In the genomic region with DNA sequence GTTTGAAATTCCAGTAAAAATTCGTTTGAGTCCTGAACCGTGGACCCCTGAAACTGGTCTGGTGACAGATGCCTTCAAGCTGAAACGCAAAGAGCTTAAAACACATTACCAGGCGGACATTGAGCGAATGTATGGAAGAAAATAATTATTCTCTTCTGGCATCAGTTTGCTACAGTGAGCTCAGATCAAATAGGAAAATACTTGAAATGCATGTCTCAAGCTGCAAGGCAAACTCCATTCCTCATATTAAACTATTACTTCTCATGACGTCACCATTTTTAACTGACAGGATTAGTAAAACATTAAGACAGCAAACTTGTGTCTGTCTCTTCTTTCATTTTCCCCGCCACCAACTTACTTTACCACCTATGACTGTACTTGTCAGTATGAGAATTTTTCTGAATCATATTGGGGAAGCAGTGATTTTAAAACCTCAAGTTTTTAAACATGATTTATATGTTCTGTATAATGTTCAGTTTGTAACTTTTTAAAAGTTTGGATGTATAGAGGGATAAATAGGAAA, we compare ENCODE assay signal across 28 cellular contexts.
DNase-seq lines count a peak whose midpoint lies in the region; FAIRE-seq and TF ChIP-seq lines count a peak whose summit lies in the region.
"Had no signal": no experiment of that assay in that cellular context is flagged by ENCODE, and none has a peak within 500 bp of the region (broad histone marks: within the 10 kb centered on the region; RNA-seq: fewer than 3 reads in every experiment).

No MANE protein-coding gene starts in this region.

- CTCF ChIA-PET in PC-9 (lab: Charles Lee), result interaction anchor here (1.2 to 1.9 kb wide), 2 partner anchors 12 to 18 kb away, joined by 6 read pairs; no protein-coding TSS in a partner anchor

- H3K36me3 Mint-ChIP-seq in activated naive CD8-positive, alpha-beta T cell treated with anti-CD3 and anti-CD28 coated beads for 36 hours, result peaks cover 36% of the 10 kb centered on the region

- BruUV-seq in PC-9 (replicated peaks; lab: Mats Ljungman, UMichigan), result TSS peak; percentile 5

- FAIRE-seq in GM18507 (lab: Jason Lieb, UNC), result peak; percentile 33
- FAIRE-seq: D721Med had no signal

- peaks cover 50% of the 10 kb centered on the region for H3K36me3 ChIP-seq in PC-9 (ENCODE audit: low read depth)
- H3K36me3 ChIP-seq: ovary had no signal

- H3K79me2 ChIP-seq in PC-9 (ENCODE audit: low read depth), result peaks cover 43% of the 10 kb centered on the region

- POLR2A ChIA-PET in PC-9 (lab: Charles Lee; ENCODE audit: unreplicated experiment), result interaction anchor here (0.6 to 0.7 kb wide), 2 partner anchors 128 to 287 kb away, joined by 5 to 8 read pairs; no protein-coding TSS in a partner anchor

- intact Hi-C loops in PC-9 (cut with micrococcal nuclease; ENCODE audit: unreplicated experiment), result no loop called here

- peaks cover 10% of the 10 kb centered on the region for H3K9me3 Mint-ChIP-seq in activated naive CD8-positive, alpha-beta T cell treated with anti-CD3 and anti-CD28 coated beads for 36 hours

- H3K9me2 ChIP-seq in PC-9 (ENCODE audit: insufficient read depth), result no peaks in the 10 kb centered on the region

- TF ChIP-seq CTCF in PC-9 (conservative IDR thresholded peaks at IDR 0.05) (no peak), epithelial cell of esophagus (IDR thresholded peaks at IDR 0.05; ENCODE audit: insufficient read depth, low read depth, low read length, missing control alignments) (no peak)

- peak overlapping the region; percentile 63 for H3K4me2 ChIP-seq in PC-9

- peaks cover 7% of the 10 kb centered on the region; the same call in 1 of the 2 replicates for H3K9me3 ChIP-seq in PC-9 (ENCODE audit: insufficient read depth, low read depth)
- H3K9me3 ChIP-seq: body of pancreas, upper lobe of right lung had no signal

- H3K4me3 Mint-ChIP-seq in activated naive CD8-positive, alpha-beta T cell treated with anti-CD3 and anti-CD28 coated beads for 36 hours, result no peak overlapping the region
- H3K4me3 Mint-ChIP-seq: activated CD4-positive, alpha-beta T cell treated with anti-CD3 and anti-CD28 coated beads, Interleukin-2, amount 10 ng/mL, durations not matched to agents 24 days and 14 days; activated naive CD8-positive, alpha-beta T cell treated with anti-CD3 and anti-CD28 coated beads, Interleukin-2, amount 50 U/mL, for 24 hours; activated T-cell treated with anti-CD3 and anti-CD28 coated beads, Interleukin-2, amount 50 U/mL, for 4 hours; CD14-positive monocyte; nephron progenitor cell had no signal

- H3F3A ChIP-seq in PC-9 (ENCODE audit: insufficient read depth, low read depth), result peaks cover 93% of the 10 kb centered on the region

- no peaks in the 10 kb centered on the region for H3K27me3 ChIP-seq in PC-9 (ENCODE audit: insufficient read depth, low read depth)
- H3K27me3 ChIP-seq: body of pancreas, ovary, spleen, upper lobe of right lung had no signal

- no peaks in the 10 kb centered on the region for H3K27me3 Mint-ChIP-seq in activated naive CD8-positive, alpha-beta T cell treated with anti-CD3 and anti-CD28 coated beads for 36 hours
- H3K27me3 Mint-ChIP-seq: activated CD4-positive, alpha-beta T cell treated with anti-CD3 and anti-CD28 coated beads, Interleukin-2, amount 10 ng/mL, durations not matched to agents 24 days and 14 days; activated naive CD8-positive, alpha-beta T cell treated with anti-CD3 and anti-CD28 coated beads, Interleukin-2, amount 50 U/mL, for 24 hours had no signal

- no peak overlapping the region for H3K27ac Mint-ChIP-seq in activated naive CD8-positive, alpha-beta T cell treated with anti-CD3 and anti-CD28 coated beads for 36 hours
- H3K27ac Mint-ChIP-seq: activated CD4-positive, alpha-beta T cell treated with anti-CD3 and anti-CD28 coated beads, Interleukin-2, amount 10 ng/mL, durations not matched to agents 24 days and 14 days; activated naive CD8-positive, alpha-beta T cell treated with anti-CD3 and anti-CD28 coated beads, Interleukin-2, amount 50 U/mL, for 24 hours; CD14-positive monocyte; nephron progenitor cell had no signal

- no peak overlapping the region for H2AFZ ChIP-seq in PC-9

- DNase-seq in GM18507 (ENCODE audit: extremely low spot score, insufficient read length, low read depth), result no peak
- no peak for DNase-seq in PC-9
- DNase-seq in epithelial cell of esophagus (ENCODE audit: low read depth), result peak; percentile 30
- no peak for DNase-seq in NCI-H345 (lab: John Stamatoyannopoulos, UW)
- no peak for DNase-seq in effector CD4-positive, alpha-beta T cell
- DNase-seq in anterior cingulate cortex (lab: John Stamatoyannopoulos, UW), result no peak
- DNase-seq in activated naive CD8-positive, alpha-beta T cell treated with anti-CD3 and anti-CD28 coated beads for 36 hours, result no peak
- DNase-seq: activated CD4-positive, alpha-beta T cell treated with anti-CD3 and anti-CD28 coated beads, Interleukin-2, amount 10 ng/mL, durations not matched to agents 24 days and 14 days; activated gamma-delta T cell treated with Interleukin-2 at 50 U/mL for 16 hours; activated naive CD8-positive, alpha-beta T cell treated with anti-CD3 and anti-CD28 coated beads, Interleukin-2, amount 50 U/mL, for 24 hours; activated T-cell treated with anti-CD3 and anti-CD28 coated beads, Interleukin-2, amount 50 U/mL, for 4 hours; body of pancreas; MM.1S; NCI-H2029; NCI-H2227 treated with DMSO at 0.1 percent for 48 hours; NCI-H69; nephron progenitor cell; ovary; retina; spleen; stimulated activated CD4-positive, alpha-beta T cell treated with anti-CD3 and anti-CD28 coated beads, Interleukin-2, amount 100 ng/mL, for 48 hours; SW 1271; T1000; upper lobe of right lung had no signal

- H3K27ac ChIP-seq in PC-9, result peak overlapping the region; percentile 69
- H3K27ac ChIP-seq: body of pancreas, epithelial cell of prostate, ovary, spleen, upper lobe of right lung had no signal

- peaks cover 29% of the 10 kb centered on the region for H3K4me1 Mint-ChIP-seq in activated naive CD8-positive, alpha-beta T cell treated with anti-CD3 and anti-CD28 coated beads for 36 hours
- H3K4me1 Mint-ChIP-seq: CD14-positive monocyte, nephron progenitor cell had no signal

- peaks cover 16% of the 10 kb centered on the region; the same call in 1 of the 2 replicates for H4K20me1 ChIP-seq in PC-9 (ENCODE audit: insufficient read depth)

- peaks cover 42% of the 10 kb centered on the region for H3K4me1 ChIP-seq in PC-9 (replicated peaks; ENCODE audit: insufficient read depth)
- H3K4me1 ChIP-seq: body of pancreas, upper lobe of right lung had no signal

- H3K4me3 ChIP-seq in PC-9, result no peak overlapping the region
- H3K4me3 ChIP-seq in epithelial cell of esophagus (ENCODE audit: low read length), result no peak overlapping the region
- H3K4me3 ChIP-seq: body of pancreas, lung, ovary, spleen, upper lobe of right lung had no signal
